In the genomic region with DNA sequence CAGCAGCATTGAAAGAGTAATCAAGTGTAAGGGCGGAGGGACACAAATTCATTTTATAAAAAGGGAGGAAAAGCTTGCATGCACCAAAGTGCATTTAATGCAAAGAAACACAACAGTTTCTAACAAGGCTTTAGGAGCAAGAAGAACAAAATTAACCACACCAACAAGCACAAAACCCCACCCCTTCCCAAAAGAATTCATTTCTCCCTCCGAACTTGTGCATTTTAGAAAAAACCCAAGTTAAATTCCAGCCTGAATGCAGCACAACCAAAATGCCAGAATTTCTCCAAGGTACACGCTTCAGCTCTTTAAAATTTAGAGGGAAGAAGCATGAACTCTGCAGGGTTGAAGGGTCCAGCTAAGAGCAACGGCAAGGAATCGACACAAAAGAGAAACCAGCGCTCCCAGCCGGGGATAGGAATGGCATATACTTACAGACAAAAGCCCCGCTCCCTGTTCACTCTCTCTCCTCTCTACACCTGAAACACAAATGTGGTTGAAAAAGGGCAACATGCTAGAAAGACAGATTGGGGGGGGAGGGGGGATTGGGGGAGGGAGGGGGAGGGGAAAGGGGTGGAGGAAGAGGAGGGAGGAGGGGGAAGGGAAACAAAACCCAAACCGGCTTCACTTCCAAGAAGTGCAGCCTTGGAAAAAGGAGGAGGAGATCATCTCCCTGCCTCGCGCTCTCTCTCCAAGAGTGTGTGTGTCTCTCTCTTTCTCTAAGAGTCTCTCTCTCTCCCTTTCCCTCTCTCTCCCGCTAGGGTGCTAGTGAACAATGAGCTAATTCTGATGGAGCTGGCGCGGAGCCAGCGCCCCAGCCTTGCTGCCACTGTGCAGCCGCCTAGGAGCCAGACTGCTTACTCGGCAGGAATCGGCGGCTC, we compare ENCODE assay signal across 8 cellular contexts. TPM values are rescaled to one million over a fixed set of nuclear protein-coding genes. Genes with fewer than 3 reads are reported as not detected.
DNase-seq lines count a peak whose midpoint lies in the region; ATAC-seq and TF ChIP-seq lines count a peak whose summit lies in the region.

A gene with protein sequence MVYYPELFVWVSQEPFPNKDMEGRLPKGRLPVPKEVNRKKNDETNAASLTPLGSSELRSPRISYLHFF (minus strand): TSS at position 494 of the 881 bp plus-strand sequence. CDS start 1,422 bp downstream, outside the sequence.

- peaks cover 0 to 13% of the 10 kb centered on the region in 2 donors for H3K4me1 ChIP-seq in lung (ENCODE audit: control insufficient read depth in 2 of 2, insufficient read depth in 2 of 2, low read length in 2 of 2)

- intact Hi-C loops in CD14-positive monocyte (cut with micrococcal nuclease), result loop anchor here (10.0 kb wide), 2 partner anchors 202 to 222 kb away; no protein-coding TSS in a partner anchor

- no peaks in the 10 kb centered on the region for H3K36me3 ChIP-seq in lung (ENCODE audit: control insufficient read depth in 2 of 2, insufficient read depth in 2 of 2, low read length in 2 of 2)

- DNase-seq in CD14-positive monocyte (ENCODE audit: low spot score) (peak; percentile 84), NCI-H69 (lab: John Stamatoyannopoulos, UW) (peak; percentile 98), lung (ENCODE audit: low spot score) (peak; percentile 89)
- peak; percentile 53 to 60 for DNase-seq in activated CD4-positive, alpha-beta T cell treated with anti-CD3 and anti-CD28 coated beads, Interleukin-2, amount 50 U/mL, for 4 hours
- DNase-seq in effector CD4-positive, alpha-beta T cell, result peak; percentile 51
- peak in 2 of 3 donors; percentile 43 to 59 for DNase-seq in stimulated activated CD4-positive, alpha-beta T cell treated with anti-CD3 and anti-CD28 coated beads, TNF-alpha, amount 100 ng/mL, for 1 hour (ENCODE audit: low read depth in 3 of 3, low spot score in 1 of 3)

- H3K27ac ChIP-seq in lung (ENCODE audit: low read depth in 1 of 2, low read length in 1 of 2), result peak within 1 kb of the TSS; percentile 95

- H3K4me3 Mint-ChIP-seq in CD14-positive monocyte, result peak within 1 kb of the TSS; percentile 86 to 91

- H3K27me3 ChIP-seq in lung (ENCODE audit: control insufficient read depth, insufficient read depth), result no peaks in the 10 kb centered on the region

- 1% methylated on average over 19 of the region's 19 CpGs for WGBS in lung, 2 donors

- no peaks in the 10 kb centered on the region for H3K9me3 ChIP-seq in lung (ENCODE audit: control insufficient read depth in 2 of 2, insufficient read depth in 1 of 2, low read length in 1 of 2)

- no peaks in the 10 kb centered on the region for H3K27me3 Mint-ChIP-seq in CD14-positive monocyte (ENCODE audit: low read depth in 3 of 3)

- H3K4me3 ChIP-seq in lung, result peak within 1 kb of the TSS; percentile 52

- peaks cover 0 to 3% of the 10 kb centered on the region in 2 donors for H3K36me3 Mint-ChIP-seq in CD14-positive monocyte

- ATAC-seq in GM19438 (IDR thresholded peaks at IDR 0.05; ENCODE audit: low read depth, unreplicated experiment), result peak; percentile 45
- peak; percentile 55 for ATAC-seq in HG03565 (IDR thresholded peaks at IDR 0.05; ENCODE audit: unreplicated experiment)
- ATAC-seq in lung (ENCODE audit: insufficient read depth, low FRiP score), result peak; percentile 30

- H3K9me3 Mint-ChIP-seq in CD14-positive monocyte, result no peaks in the 10 kb centered on the region

- H3K27ac Mint-ChIP-seq in CD14-positive monocyte, result peak within 1 kb of the TSS; percentile 79 to 93 (median 89)

- TF ChIP-seq CTCF in CD14-positive monocyte (IDR thresholded peaks at IDR 0.05) (peak; percentile 20), lung (IDR thresholded peaks at IDR 0.05; ENCODE audit: control extremely low read depth, extremely low read depth) (no peak)

- peaks cover 36% of the 10 kb centered on the region for H3K4me1 Mint-ChIP-seq in CD14-positive monocyte

RNA-seq across cellular contexts. Expression of the gene that starts here (rescaled TPM):
- polyA plus RNA-seq in CD14-positive monocyte (10 to 100 TPM; 17.1 to 23.6 TPM), lung (10 to 100 TPM; 10.8 to 12.9 TPM)
- total RNA-seq in lung, result 100 to 1,000 TPM in 1 of 2 donors, 10 to 100 TPM in 1; 20.7 to 326 TPM

Comparison
In these comparisons a context has a peak if more than half of its experiments do, and no peak if none do; other contexts are left out.
1. Peak in every context shown above with its lines: DNase-seq, ATAC-seq, H3K4me3 ChIP-seq and H3K27ac ChIP-seq.